10 cellular contexts compared by ENCODE assay signal in the genomic region with DNA sequence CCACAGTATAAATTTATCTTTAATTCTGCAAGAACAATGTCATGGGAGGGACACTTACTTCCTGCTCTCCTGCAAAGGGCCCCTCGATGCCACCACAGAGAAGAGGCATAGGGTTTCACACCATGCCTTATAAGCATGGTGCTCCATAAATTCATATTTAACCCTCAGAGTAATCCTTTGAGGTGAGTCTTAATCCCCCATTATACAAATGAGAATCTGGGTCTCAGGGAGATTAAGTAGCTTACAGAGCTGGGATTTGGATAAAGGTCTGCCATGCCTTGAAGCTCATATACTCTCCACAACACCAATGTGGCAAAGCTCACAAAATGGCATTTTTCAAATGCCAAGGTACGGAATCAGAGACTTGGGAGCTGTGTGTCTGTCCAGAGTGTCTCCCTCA.
"Had no signal": no experiment of that assay in that cellular context is flagged by ENCODE, and none has a peak within 500 bp of the region (broad histone marks: within the 10 kb centered on the region; RNA-seq: fewer than 3 reads in every experiment).

No MANE protein-coding gene starts in this region.

- H3K9ac ChIP-seq: KMS-11 had no signal

- H2AFZ ChIP-seq: GM23338 had no signal

- H3K4me2 ChIP-seq: GM23338, KMS-11 had no signal

- DNase-seq: H9, HFFc6, KBM-7 had no signal

- ATAC-seq: GM23338, HCT116, HepG2 had no signal

- H3K27ac ChIP-seq: HL-60, KMS-11 had no signal

- H3K4me3 ChIP-seq: GM23338 had no signal

- FAIRE-seq: H1, H54, HepG2 had no signal
